Comparison of ENCODE assay signal across 1 cellular context in the genomic region with DNA sequence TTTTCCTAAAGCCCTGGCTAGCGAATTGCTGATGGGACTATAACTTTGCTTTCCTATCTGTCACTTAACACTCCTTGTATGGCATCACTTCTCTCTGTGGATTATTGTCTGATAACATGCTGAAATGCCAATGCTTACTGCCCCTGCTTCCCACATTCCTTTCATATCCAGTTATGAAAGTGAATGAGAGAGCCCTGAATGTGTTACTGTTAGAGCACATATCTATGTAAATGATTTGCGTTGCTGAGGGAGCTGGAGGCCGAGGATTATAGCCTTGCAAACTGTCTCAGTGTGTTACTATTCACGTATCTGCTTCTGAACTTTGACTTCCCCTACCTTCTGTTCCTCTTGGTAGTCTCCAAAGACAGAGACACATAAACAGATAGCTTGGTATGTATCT.
TF ChIP-seq lines count a peak whose summit lies in the region.

No MANE protein-coding gene starts in this region.

TF ChIP-seq in IMR-90, 13 proteins besides CTCF, POLR2A, EP300 and RAD21 (continued from another document):
- TF ChIP-seq ELK1 (IDR thresholded peaks at IDR 0.05; ENCODE audit: borderline replicate concordance, low read depth, low read length) (no peak), MAZ (IDR thresholded peaks at IDR 0.05; ENCODE audit: borderline replicate concordance, low read depth, low read length) (no peak), RFX5 (IDR thresholded peaks at IDR 0.05; ENCODE audit: low read depth, low read length) (no peak), CHD1 (IDR thresholded peaks at IDR 0.05; ENCODE audit: low read depth, low read length) (no peak), MAFK (IDR thresholded peaks at IDR 0.05; ENCODE audit: low read depth, low read length) (no peak), SMC3 (IDR thresholded peaks at IDR 0.05; ENCODE audit: low read depth, low read length) (no peak), CEBPB (IDR thresholded peaks at IDR 0.05; ENCODE audit: low read depth, low read length) (no peak), RCOR1 (IDR thresholded peaks at IDR 0.05; ENCODE audit: insufficient replicate concordance, low read length) (no peak), BHLHE40 (IDR thresholded peaks at IDR 0.05; ENCODE audit: low read depth, low read length) (no peak), MXI1 (IDR thresholded peaks at IDR 0.05; ENCODE audit: borderline replicate concordance, low read depth, low read length) (no peak), NFE2L2 (IDR thresholded peaks at IDR 0.05; ENCODE audit: low read depth, low read length) (no peak)
